1 cellular context compared by ENCODE assay signal in the genomic region with DNA sequence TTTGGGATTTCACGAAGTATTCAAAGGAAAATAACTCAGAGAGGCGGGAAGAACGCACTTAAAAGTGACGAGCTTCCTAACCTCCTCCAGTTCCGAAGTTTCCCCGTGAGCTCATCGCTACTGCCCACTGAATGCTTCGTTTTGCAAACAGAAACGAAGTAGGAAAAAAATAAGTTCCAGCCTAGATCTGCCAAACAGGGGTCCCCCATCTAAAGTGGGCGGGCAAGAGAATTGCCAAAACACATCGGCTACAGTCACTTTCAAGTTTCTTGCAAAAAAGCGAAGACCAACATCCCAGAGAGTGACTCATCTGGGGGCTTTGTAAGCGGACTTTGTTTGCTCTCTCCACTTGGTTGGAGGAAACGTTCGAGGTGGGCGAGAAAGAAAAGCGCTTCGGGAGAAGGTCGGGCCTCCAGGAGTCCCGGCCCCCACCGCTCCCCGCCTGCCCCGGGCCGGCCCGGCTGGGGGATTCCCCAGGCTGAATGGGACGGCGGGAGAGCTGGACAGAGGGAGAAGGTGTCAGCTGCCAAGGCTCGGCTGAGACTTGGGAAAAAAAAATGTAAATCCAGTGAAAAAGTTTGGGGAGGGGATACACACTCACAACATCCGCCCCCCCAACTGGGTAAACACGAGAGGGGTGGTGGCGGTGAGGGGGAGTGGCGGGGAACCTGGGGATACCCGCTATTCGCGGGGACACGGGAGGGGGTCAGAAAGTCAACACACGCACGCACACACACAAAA.
TF ChIP-seq lines count a peak whose summit lies in the region.

No MANE protein-coding gene starts in this region.

TF ChIP-seq in HepG2, 621 proteins besides CTCF, POLR2A, EP300 and RAD21 (continued from another document and continues in another):
- TF ChIP-seq, protein P1, sequence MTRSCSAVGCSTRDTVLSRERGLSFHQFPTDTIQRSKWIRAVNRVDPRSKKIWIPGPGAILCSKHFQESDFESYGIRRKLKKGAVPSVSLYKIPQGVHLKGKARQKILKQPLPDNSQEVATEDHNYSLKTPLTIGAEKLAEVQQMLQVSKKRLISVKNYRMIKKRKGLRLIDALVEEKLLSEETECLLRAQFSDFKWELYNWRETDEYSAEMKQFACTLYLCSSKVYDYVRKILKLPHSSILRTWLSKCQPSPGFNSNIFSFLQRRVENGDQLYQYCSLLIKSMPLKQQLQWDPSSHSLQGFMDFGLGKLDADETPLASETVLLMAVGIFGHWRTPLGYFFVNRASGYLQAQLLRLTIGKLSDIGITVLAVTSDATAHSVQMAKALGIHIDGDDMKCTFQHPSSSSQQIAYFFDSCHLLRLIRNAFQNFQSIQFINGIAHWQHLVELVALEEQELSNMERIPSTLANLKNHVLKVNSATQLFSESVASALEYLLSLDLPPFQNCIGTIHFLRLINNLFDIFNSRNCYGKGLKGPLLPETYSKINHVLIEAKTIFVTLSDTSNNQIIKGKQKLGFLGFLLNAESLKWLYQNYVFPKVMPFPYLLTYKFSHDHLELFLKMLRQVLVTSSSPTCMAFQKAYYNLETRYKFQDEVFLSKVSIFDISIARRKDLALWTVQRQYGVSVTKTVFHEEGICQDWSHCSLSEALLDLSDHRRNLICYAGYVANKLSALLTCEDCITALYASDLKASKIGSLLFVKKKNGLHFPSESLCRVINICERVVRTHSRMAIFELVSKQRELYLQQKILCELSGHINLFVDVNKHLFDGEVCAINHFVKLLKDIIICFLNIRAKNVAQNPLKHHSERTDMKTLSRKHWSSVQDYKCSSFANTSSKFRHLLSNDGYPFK (CRISPR knock-in tag; IDR thresholded peaks at IDR 0.05; ENCODE audit: borderline replicate concordance): 0 out of 2 replicates have a peak, but pooled peaks have one; percentile 23
- TF ChIP-seq HNRNPL (IDR thresholded peaks at IDR 0.05; ENCODE audit: low read depth, low read length) (0 out of 2 replicates have a peak, but pooled peaks have one; percentile 4), KDM5A (IDR thresholded peaks at IDR 0.05; ENCODE audit: borderline replicate concordance, low read length) (0 out of 2 replicates have a peak, but pooled peaks have one; percentile 40), PHF21A (CRISPR knock-in tag; IDR thresholded peaks at IDR 0.05) (no peak; the same call in 1 of the 2 replicates), MTF2 (CRISPR knock-in tag; IDR thresholded peaks at IDR 0.05; ENCODE audit: borderline replicate concordance) (no peak), ETV5 (CRISPR knock-in tag; IDR thresholded peaks at IDR 0.05; ENCODE audit: borderline replicate concordance) (no peak; the same call in 1 of the 2 replicates), ADNP (CRISPR knock-in tag; IDR thresholded peaks at IDR 0.05) (no peak), ZNF883 (CRISPR knock-in tag; IDR thresholded peaks at IDR 0.05; ENCODE audit: not compliant biosample characterization) (no peak), TEAD2 (CRISPR knock-in tag; IDR thresholded peaks at IDR 0.05) (no peak), U2AF2 (IDR thresholded peaks at IDR 0.05; ENCODE audit: low read depth, low read length) (no peak), KLF16 (CRISPR knock-in tag; IDR thresholded peaks at IDR 0.05) (peak in 1 of 2 experiments; percentile 33; a peak in 2 of 4 replicates), ZBTB38 (CRISPR knock-in tag; IDR thresholded peaks at IDR 0.05) (no peak), RAD51 (IDR thresholded peaks at IDR 0.05; ENCODE audit: borderline replicate concordance) (no peak), CHD4 (IDR thresholded peaks at IDR 0.05; ENCODE audit: borderline replicate concordance, low read length) (no peak), ZNF672 (CRISPR knock-in tag; IDR thresholded peaks at IDR 0.05) (no peak), MZF1 (CRISPR knock-in tag; IDR thresholded peaks at IDR 0.05; ENCODE audit: borderline replicate concordance) (no peak), TCF7L2 (IDR thresholded peaks at IDR 0.05; ENCODE audit: low read depth, low read length) (no peak), ZSCAN20 (CRISPR knock-in tag; IDR thresholded peaks at IDR 0.05; ENCODE audit: borderline replicate concordance) (no peak), PRPF4 (IDR thresholded peaks at IDR 0.05; ENCODE audit: low read depth, low read length, poor library complexity, severe bottlenecking) (no peak), ZNF577 (CRISPR knock-in tag; IDR thresholded peaks at IDR 0.05; ENCODE audit: borderline replicate concordance, low read depth) (no peak), KMT2B (CRISPR knock-in tag; IDR thresholded peaks at IDR 0.05) (no peak)
- TF ChIP-seq, protein P2, sequence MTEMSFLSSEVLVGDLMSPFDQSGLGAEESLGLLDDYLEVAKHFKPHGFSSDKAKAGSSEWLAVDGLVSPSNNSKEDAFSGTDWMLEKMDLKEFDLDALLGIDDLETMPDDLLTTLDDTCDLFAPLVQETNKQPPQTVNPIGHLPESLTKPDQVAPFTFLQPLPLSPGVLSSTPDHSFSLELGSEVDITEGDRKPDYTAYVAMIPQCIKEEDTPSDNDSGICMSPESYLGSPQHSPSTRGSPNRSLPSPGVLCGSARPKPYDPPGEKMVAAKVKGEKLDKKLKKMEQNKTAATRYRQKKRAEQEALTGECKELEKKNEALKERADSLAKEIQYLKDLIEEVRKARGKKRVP (CRISPR knock-in tag; IDR thresholded peaks at IDR 0.05): peak in 1 of 2 experiments; percentile 46; a peak in 2 of 4 replicates
- TF ChIP-seq, protein P3, sequence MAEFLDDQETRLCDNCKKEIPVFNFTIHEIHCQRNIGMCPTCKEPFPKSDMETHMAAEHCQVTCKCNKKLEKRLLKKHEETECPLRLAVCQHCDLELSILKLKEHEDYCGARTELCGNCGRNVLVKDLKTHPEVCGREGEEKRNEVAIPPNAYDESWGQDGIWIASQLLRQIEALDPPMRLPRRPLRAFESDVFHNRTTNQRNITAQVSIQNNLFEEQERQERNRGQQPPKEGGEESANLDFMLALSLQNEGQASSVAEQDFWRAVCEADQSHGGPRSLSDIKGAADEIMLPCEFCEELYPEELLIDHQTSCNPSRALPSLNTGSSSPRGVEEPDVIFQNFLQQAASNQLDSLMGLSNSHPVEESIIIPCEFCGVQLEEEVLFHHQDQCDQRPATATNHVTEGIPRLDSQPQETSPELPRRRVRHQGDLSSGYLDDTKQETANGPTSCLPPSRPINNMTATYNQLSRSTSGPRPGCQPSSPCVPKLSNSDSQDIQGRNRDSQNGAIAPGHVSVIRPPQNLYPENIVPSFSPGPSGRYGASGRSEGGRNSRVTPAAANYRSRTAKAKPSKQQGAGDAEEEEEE (CRISPR knock-in tag; IDR thresholded peaks at IDR 0.05; ENCODE audit: borderline replicate concordance): no peak
- TF ChIP-seq, protein P4, sequence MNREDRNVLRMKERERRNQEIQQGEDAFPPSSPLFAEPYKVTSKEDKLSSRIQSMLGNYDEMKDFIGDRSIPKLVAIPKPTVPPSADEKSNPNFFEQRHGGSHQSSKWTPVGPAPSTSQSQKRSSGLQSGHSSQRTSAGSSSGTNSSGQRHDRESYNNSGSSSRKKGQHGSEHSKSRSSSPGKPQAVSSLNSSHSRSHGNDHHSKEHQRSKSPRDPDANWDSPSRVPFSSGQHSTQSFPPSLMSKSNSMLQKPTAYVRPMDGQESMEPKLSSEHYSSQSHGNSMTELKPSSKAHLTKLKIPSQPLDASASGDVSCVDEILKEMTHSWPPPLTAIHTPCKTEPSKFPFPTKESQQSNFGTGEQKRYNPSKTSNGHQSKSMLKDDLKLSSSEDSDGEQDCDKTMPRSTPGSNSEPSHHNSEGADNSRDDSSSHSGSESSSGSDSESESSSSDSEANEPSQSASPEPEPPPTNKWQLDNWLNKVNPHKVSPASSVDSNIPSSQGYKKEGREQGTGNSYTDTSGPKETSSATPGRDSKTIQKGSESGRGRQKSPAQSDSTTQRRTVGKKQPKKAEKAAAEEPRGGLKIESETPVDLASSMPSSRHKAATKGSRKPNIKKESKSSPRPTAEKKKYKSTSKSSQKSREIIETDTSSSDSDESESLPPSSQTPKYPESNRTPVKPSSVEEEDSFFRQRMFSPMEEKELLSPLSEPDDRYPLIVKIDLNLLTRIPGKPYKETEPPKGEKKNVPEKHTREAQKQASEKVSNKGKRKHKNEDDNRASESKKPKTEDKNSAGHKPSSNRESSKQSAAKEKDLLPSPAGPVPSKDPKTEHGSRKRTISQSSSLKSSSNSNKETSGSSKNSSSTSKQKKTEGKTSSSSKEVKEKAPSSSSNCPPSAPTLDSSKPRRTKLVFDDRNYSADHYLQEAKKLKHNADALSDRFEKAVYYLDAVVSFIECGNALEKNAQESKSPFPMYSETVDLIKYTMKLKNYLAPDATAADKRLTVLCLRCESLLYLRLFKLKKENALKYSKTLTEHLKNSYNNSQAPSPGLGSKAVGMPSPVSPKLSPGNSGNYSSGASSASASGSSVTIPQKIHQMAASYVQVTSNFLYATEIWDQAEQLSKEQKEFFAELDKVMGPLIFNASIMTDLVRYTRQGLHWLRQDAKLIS (CRISPR knock-in tag; IDR thresholded peaks at IDR 0.05): no peak
- TF ChIP-seq, protein P5, sequence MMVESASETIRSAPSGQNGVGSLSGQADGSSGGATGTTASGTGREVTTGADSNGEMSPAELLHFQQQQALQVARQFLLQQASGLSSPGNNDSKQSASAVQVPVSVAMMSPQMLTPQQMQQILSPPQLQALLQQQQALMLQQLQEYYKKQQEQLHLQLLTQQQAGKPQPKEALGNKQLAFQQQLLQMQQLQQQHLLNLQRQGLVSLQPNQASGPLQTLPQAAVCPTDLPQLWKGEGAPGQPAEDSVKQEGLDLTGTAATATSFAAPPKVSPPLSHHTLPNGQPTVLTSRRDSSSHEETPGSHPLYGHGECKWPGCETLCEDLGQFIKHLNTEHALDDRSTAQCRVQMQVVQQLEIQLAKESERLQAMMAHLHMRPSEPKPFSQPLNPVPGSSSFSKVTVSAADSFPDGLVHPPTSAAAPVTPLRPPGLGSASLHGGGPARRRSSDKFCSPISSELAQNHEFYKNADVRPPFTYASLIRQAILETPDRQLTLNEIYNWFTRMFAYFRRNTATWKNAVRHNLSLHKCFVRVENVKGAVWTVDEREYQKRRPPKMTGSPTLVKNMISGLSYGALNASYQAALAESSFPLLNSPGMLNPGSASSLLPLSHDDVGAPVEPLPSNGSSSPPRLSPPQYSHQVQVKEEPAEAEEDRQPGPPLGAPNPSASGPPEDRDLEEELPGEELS (CRISPR knock-in tag; IDR thresholded peaks at IDR 0.05): no peak
- TF ChIP-seq, protein P6, sequence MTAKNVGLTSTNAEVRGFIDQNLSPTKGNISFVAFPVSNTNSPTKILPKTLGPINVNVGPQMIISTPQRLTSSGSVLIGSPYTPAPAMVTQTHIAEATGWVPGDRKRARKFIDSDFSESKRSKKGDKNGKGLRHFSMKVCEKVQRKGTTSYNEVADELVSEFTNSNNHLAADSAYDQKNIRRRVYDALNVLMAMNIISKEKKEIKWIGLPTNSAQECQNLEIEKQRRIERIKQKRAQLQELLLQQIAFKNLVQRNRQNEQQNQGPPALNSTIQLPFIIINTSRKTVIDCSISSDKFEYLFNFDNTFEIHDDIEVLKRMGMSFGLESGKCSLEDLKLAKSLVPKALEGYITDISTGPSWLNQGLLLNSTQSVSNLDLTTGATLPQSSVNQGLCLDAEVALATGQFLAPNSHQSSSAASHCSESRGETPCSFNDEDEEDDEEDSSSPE (CRISPR knock-in tag; IDR thresholded peaks at IDR 0.05): peak; percentile 21; the same call in 1 of the 2 replicates
- TF ChIP-seq, protein P7, sequence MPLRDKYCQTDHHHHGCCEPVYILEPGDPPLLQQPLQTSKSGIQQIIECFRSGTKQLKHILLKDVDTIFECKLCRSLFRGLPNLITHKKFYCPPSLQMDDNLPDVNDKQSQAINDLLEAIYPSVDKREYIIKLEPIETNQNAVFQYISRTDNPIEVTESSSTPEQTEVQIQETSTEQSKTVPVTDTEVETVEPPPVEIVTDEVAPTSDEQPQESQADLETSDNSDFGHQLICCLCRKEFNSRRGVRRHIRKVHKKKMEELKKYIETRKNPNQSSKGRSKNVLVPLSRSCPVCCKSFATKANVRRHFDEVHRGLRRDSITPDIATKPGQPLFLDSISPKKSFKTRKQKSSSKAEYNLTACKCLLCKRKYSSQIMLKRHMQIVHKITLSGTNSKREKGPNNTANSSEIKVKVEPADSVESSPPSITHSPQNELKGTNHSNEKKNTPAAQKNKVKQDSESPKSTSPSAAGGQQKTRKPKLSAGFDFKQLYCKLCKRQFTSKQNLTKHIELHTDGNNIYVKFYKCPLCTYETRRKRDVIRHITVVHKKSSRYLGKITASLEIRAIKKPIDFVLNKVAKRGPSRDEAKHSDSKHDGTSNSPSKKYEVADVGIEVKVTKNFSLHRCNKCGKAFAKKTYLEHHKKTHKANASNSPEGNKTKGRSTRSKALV (CRISPR knock-in tag; IDR thresholded peaks at IDR 0.05): no peak
- TF ChIP-seq, protein P8, sequence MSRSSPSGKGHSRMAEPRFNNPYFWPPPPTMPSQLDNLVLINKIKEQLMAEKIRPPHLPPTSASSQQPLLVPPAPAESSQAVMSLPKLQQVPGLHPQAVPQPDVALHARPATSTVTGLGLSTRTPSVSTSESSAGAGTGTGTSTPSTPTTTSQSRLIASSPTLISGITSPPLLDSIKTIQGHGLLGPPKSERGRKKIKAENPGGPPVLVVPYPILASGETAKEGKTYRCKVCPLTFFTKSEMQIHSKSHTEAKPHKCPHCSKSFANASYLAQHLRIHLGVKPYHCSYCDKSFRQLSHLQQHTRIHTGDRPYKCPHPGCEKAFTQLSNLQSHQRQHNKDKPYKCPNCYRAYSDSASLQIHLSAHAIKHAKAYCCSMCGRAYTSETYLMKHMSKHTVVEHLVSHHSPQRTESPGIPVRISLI (CRISPR knock-in tag; IDR thresholded peaks at IDR 0.05; ENCODE audit: borderline replicate concordance): peak; percentile 54; the same call in 1 of the 2 replicates
- TF ChIP-seq, protein P9, sequence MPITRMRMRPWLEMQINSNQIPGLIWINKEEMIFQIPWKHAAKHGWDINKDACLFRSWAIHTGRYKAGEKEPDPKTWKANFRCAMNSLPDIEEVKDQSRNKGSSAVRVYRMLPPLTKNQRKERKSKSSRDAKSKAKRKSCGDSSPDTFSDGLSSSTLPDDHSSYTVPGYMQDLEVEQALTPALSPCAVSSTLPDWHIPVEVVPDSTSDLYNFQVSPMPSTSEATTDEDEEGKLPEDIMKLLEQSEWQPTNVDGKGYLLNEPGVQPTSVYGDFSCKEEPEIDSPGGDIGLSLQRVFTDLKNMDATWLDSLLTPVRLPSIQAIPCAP (CRISPR knock-in tag; IDR thresholded peaks at IDR 0.05; ENCODE audit: low read depth): no peak
- TF ChIP-seq, protein P10, sequence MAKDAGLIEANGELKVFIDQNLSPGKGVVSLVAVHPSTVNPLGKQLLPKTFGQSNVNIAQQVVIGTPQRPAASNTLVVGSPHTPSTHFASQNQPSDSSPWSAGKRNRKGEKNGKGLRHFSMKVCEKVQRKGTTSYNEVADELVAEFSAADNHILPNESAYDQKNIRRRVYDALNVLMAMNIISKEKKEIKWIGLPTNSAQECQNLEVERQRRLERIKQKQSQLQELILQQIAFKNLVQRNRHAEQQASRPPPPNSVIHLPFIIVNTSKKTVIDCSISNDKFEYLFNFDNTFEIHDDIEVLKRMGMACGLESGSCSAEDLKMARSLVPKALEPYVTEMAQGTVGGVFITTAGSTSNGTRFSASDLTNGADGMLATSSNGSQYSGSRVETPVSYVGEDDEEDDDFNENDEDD (CRISPR knock-in tag; IDR thresholded peaks at IDR 0.05; ENCODE audit: borderline replicate concordance): no peak
